ENCODE assay signal across 8 cellular contexts in genomic region chr2:48530033-48530804, GRCh38. TPM values are rescaled to one million over a fixed set of nuclear protein-coding genes. Genes with fewer than 3 reads are reported as not detected.
DNase-seq lines count a peak whose midpoint lies in the region; ATAC-seq and TF ChIP-seq lines count a peak whose summit lies in the region.

TSS of gene STON1 (plus strand) at chr2:48530154. CDS start at chr2:48580634, 50,480 bp downstream.

- H3K4me3 ChIP-seq in fibroblast of villous mesenchyme (ENCODE audit: low read depth, low read length) (peak within 1 kb of the TSS; percentile 78), neural cell (ENCODE audit: low read length) (peak within 1 kb of the TSS; percentile 71), aorta (ENCODE audit: low read length in 2 of 2) (peak within 1 kb of the TSS; percentile 70 to 97)

- H3K4me2 ChIP-seq in neural cell (ENCODE audit: low read length), result peak within 1 kb of the TSS; percentile 91

- TF ChIP-seq CTCF in fibroblast of villous mesenchyme (IDR thresholded peaks at IDR 0.05; ENCODE audit: insufficient read depth, low read depth, low read length), result peak; percentile 37
- no peak for TF ChIP-seq CTCF in neural cell (IDR thresholded peaks at IDR 0.05; ENCODE audit: poor library complexity, severe bottlenecking)

- H3K36me3 ChIP-seq in neural cell (ENCODE audit: insufficient read depth, low read length) (no peaks in the 10 kb centered on the region), aorta (ENCODE audit: control insufficient read depth in 1 of 2, insufficient read depth in 2 of 2, low read length in 1 of 2) (no peaks in the 10 kb centered on the region)

- peaks cover 4% of the 10 kb centered on the region for H3K36me3 Mint-ChIP-seq in activated T-cell treated with anti-CD3 and anti-CD28 coated beads, Interleukin-2, amount 50 U/mL, for 24 hours (ENCODE audit: low read depth)

- H3K4me3 Mint-ChIP-seq in activated T-cell treated with anti-CD3 and anti-CD28 coated beads, Interleukin-2, amount 50 U/mL, for 24 hours, result peak within 1 kb of the TSS; percentile 77

- H3K79me2 ChIP-seq in neural cell (replicated peaks; ENCODE audit: insufficient read depth, low read length), result peaks cover 6% of the 10 kb centered on the region

- peak within 1 kb of the TSS; percentile 45 for H3K9ac ChIP-seq in neural cell (ENCODE audit: low read length)

- peaks cover 17% of the 10 kb centered on the region for H3K4me1 Mint-ChIP-seq in activated T-cell treated with anti-CD3 and anti-CD28 coated beads, Interleukin-2, amount 50 U/mL, for 24 hours (ENCODE audit: low read depth)

- intact Hi-C loops in aorta (cut with DNase I), result no loop called here

- H3K27ac ChIP-seq in neural cell (ENCODE audit: low read length) (no peak within 1 kb of the TSS), aorta (ENCODE audit: low read depth in 1 of 2, low read length in 2 of 2) (peak within 1 kb of the TSS in 1 of 2 donors; percentile 65)

- H3K9me2 ChIP-seq in neural cell (ENCODE audit: insufficient read depth, low read length), result no peaks in the 10 kb centered on the region

- DNase-seq in ACHN (peak; percentile 12), Kasumi-1 (lab: John Stamatoyannopoulos, UW) (peak; percentile 11 to 33), fibroblast of villous mesenchyme (ENCODE audit: low read depth) (peak; percentile 80), aorta (peak; percentile 70 to 81), NCI-H1092 treated with DMSO at 0.1 percent for 48 hours (lab: John Stamatoyannopoulos, UW) (no peak)
- peak; percentile 48 for DNase-seq in activated T-cell treated with anti-CD3 and anti-CD28 coated beads, Interleukin-2, amount 50 U/mL, for 24 hours

- no peak for TF ChIP-seq EP300 in neural cell (conservative IDR thresholded peaks at IDR 0.05; ENCODE audit: poor library complexity, severe bottlenecking)

- in situ Hi-C loops in ACHN (cut with HindIII; ENCODE audit: low pct_ligation_motif_present, low pct_unique_long_range_greater_than_20kb, low sequenced_read_pairs), result no loop called here

- H3F3A ChIP-seq in neural cell (ENCODE audit: insufficient read depth, low read length, poor library complexity, severe bottlenecking), result peaks cover 3% of the 10 kb centered on the region

- no peak for TF ChIP-seq RAD21 in neural cell (conservative IDR thresholded peaks at IDR 0.05)

- ATAC-seq in GM19023 (IDR thresholded peaks at IDR 0.05; ENCODE audit: unreplicated experiment) (peak; percentile 56), aorta (ENCODE audit: low FRiP score) (peak; percentile 78)

- H2AFZ ChIP-seq in neural cell (ENCODE audit: low read depth, low read length), result no peak within 1 kb of the TSS

- peak within 1 kb of the TSS; percentile 69 for H3K27ac Mint-ChIP-seq in activated T-cell treated with anti-CD3 and anti-CD28 coated beads, Interleukin-2, amount 50 U/mL, for 24 hours

- H3K9me3 ChIP-seq in neural cell (ENCODE audit: low read length) (no peaks in the 10 kb centered on the region), aorta (ENCODE audit: control insufficient read depth, low read length) (no peaks in the 10 kb centered on the region)

- H3K9me3 Mint-ChIP-seq in activated T-cell treated with anti-CD3 and anti-CD28 coated beads, Interleukin-2, amount 50 U/mL, for 24 hours, result no peaks in the 10 kb centered on the region

- H3K27me3 Mint-ChIP-seq in activated T-cell treated with anti-CD3 and anti-CD28 coated beads, Interleukin-2, amount 50 U/mL, for 24 hours, result peaks cover 3% of the 10 kb centered on the region

- peaks cover 0 to 3% of the 10 kb centered on the region in 2 donors for H3K4me1 ChIP-seq in aorta (ENCODE audit: control insufficient read depth in 1 of 2, insufficient read depth in 2 of 2, low read length in 2 of 2)

- no peaks in the 10 kb centered on the region for H4K20me1 ChIP-seq in neural cell (ENCODE audit: insufficient read depth)

- no peaks in the 10 kb centered on the region for H3K27me3 ChIP-seq in neural cell (ENCODE audit: insufficient read depth, low read depth, low read length)
- H3K27me3 ChIP-seq in aorta (ENCODE audit: control insufficient read depth in 1 of 2, insufficient read depth in 2 of 2, low read length in 1 of 2), result no peaks in the 10 kb centered on the region

- 0 to 1% methylated on average over 33 to 61 of the region's 62 CpGs for WGBS in aorta, 2 donors

TF ChIP-seq in neural cell, 6 proteins besides CTCF, POLR2A, EP300 and RAD21:
- TF ChIP-seq REST (IDR thresholded peaks at IDR 0.05; ENCODE audit: borderline replicate concordance) (no peak), POLR2AphosphoS5 (IDR thresholded peaks at IDR 0.05) (no peak), EZH2 (IDR thresholded peaks at IDR 0.05; ENCODE audit: borderline replicate concordance, insufficient read depth, low read length, poor library complexity, severe bottlenecking) (no peak), TAF1 (IDR thresholded peaks at IDR 0.05; ENCODE audit: low read depth) (no peak), MXI1 (conservative IDR thresholded peaks at IDR 0.05; ENCODE audit: poor library complexity, severe bottlenecking) (no peak), SMC3 (conservative IDR thresholded peaks at IDR 0.05; ENCODE audit: poor library complexity) (no peak)

RNA-seq across cellular contexts. Expression of gene STON1, which starts in this region (rescaled TPM):
- total RNA-seq in fibroblast of villous mesenchyme (15.5 and 25.0 TPM in 2 replicates), aorta (10 to 100 TPM; 27.5 to 28.6 TPM)
- polyA plus RNA-seq in neural cell (2.2 and 2.8 TPM in 2 replicates), aorta (10 to 100 TPM; 12.8 to 22.2 TPM)
- polyA minus RNA-seq in neural cell, result 2.7 and 3.4 TPM in 2 replicates
